In genomic region chr22:48897638-48897954, GRCh38 we compare ENCODE assay signal across 21 cellular contexts.
DNase-seq lines count a peak whose midpoint lies in the region; ATAC-seq and TF ChIP-seq lines count a peak whose summit lies in the region.
"Had no signal": no experiment of that assay in that cellular context is flagged by ENCODE, and none has a peak within 500 bp of the region (broad histone marks: within the 10 kb centered on the region; RNA-seq: fewer than 3 reads in every experiment).

No MANE protein-coding gene starts in this region.

- no peak overlapping the region for H3K4me3 Mint-ChIP-seq in activated naive CD4-positive, alpha-beta T cell treated with anti-CD3 and anti-CD28 coated beads, Interleukin-2, amount 10 ng/mL, durations not matched to agents 7 days and 5 days
- H3K4me3 Mint-ChIP-seq: CD4-positive, CD25-positive, alpha-beta regulatory T cell; HFFc6 had no signal

- no peaks in the 10 kb centered on the region for H3K27me3 ChIP-seq in aorta (ENCODE audit: control insufficient read depth in 1 of 2, insufficient read depth in 2 of 2, low read length in 1 of 2)
- no peaks in the 10 kb centered on the region for H3K27me3 ChIP-seq in gastrocnemius medialis
- H3K27me3 ChIP-seq in smooth muscle cell (ENCODE audit: low read depth) = no peaks in the 10 kb centered on the region

- no peaks in the 10 kb centered on the region for H3K36me3 ChIP-seq in aorta (ENCODE audit: control insufficient read depth in 1 of 2, insufficient read depth in 2 of 2, low read length in 1 of 2)
- no peaks in the 10 kb centered on the region for H3K36me3 ChIP-seq in gastrocnemius medialis
- no peaks in the 10 kb centered on the region for H3K36me3 ChIP-seq in smooth muscle cell (ENCODE audit: low read depth)

- no peak overlapping the region for H3K27ac Mint-ChIP-seq in activated naive CD4-positive, alpha-beta T cell treated with anti-CD3 and anti-CD28 coated beads, Interleukin-2, amount 10 ng/mL, durations not matched to agents 7 days and 5 days
- H3K27ac Mint-ChIP-seq: CD4-positive, CD25-positive, alpha-beta regulatory T cell; HFFc6 had no signal

- CTCF ChIA-PET in activated naive CD4-positive, alpha-beta T cell treated with anti-CD3 and anti-CD28 coated beads, Interleukin-2, amount 10 ng/mL, durations not matched to agents 7 days and 5 days (lab: Charles Lee) = no interaction called here

- TF ChIP-seq POLR2A in gastrocnemius medialis (IDR thresholded peaks at IDR 0.05) = no peak

- H3F3A ChIP-seq in smooth muscle cell (ENCODE audit: low read depth) = no peaks in the 10 kb centered on the region

- H3K27ac ChIP-seq in coronary artery = no peak overlapping the region
- H3K27ac ChIP-seq in aorta (ENCODE audit: low read depth in 1 of 2, low read length in 2 of 2) = no peak overlapping the region
- no peak overlapping the region for H3K27ac ChIP-seq in gastrocnemius medialis
- no peak overlapping the region for H3K27ac ChIP-seq in smooth muscle cell (ENCODE audit: low read depth)

- H2AFZ ChIP-seq in smooth muscle cell (ENCODE audit: low read depth) = no peak overlapping the region

- intact Hi-C loops in sciatic nerve (cut with DNase I) = no loop called here
- intact Hi-C loops in aorta (cut with DNase I) = no loop called here
- intact Hi-C loops in gastrocnemius medialis (cut with DNase I; ENCODE audit: low total_unique reads) = no loop called here

- H3K9me3 ChIP-seq in aorta (ENCODE audit: control insufficient read depth, low read length) = no peaks in the 10 kb centered on the region
- H3K9me3 ChIP-seq in gastrocnemius medialis = no peaks in the 10 kb centered on the region
- H3K9me3 ChIP-seq in smooth muscle cell (replicated peaks; ENCODE audit: low read depth) = no peaks in the 10 kb centered on the region

- H3K4me1 Mint-ChIP-seq in activated naive CD4-positive, alpha-beta T cell treated with anti-CD3 and anti-CD28 coated beads, Interleukin-2, amount 10 ng/mL, durations not matched to agents 7 days and 5 days = no peaks in the 10 kb centered on the region
- H3K4me1 Mint-ChIP-seq: CD4-positive, CD25-positive, alpha-beta regulatory T cell had no signal

- H3K4me3 ChIP-seq in coronary artery (no peak overlapping the region), aorta (ENCODE audit: low read length in 2 of 2) (no peak overlapping the region), gastrocnemius medialis (no peak overlapping the region), smooth muscle cell (no peak overlapping the region)
- H3K4me3 ChIP-seq: GM12878 had no signal

- ATAC-seq in sciatic nerve = no peak
- peak; percentile 4 for ATAC-seq in aorta (ENCODE audit: low FRiP score)
- ATAC-seq in GM18870 (IDR thresholded peaks at IDR 0.05; ENCODE audit: unreplicated experiment) = no peak
- ATAC-seq in gastrocnemius medialis = no peak
- ATAC-seq: GM12878, Panc1 had no signal

- TF ChIP-seq CTCF in coronary artery (IDR thresholded peaks at IDR 0.05) (no peak), gastrocnemius medialis (IDR thresholded peaks at IDR 0.05 in 4 of 5, conservative IDR thresholded peaks at IDR 0.05 in 1 of 5) (no peak), smooth muscle cell (IDR thresholded peaks at IDR 0.05; ENCODE audit: borderline replicate concordance, insufficient read depth, poor library complexity, severe bottlenecking) (no peak)

- in situ Hi-C loops in gastrocnemius medialis (cut with MboI; ENCODE audit: low sequenced_read_pairs in 4 of 4) = no loop called here

- no peaks in the 10 kb centered on the region for H3K9me3 Mint-ChIP-seq in activated naive CD4-positive, alpha-beta T cell treated with anti-CD3 and anti-CD28 coated beads, Interleukin-2, amount 10 ng/mL, durations not matched to agents 7 days and 5 days
- H3K9me3 Mint-ChIP-seq: CD4-positive, CD25-positive, alpha-beta regulatory T cell had no signal

- no peaks in the 10 kb centered on the region for H3K27me3 Mint-ChIP-seq in activated naive CD4-positive, alpha-beta T cell treated with anti-CD3 and anti-CD28 coated beads, Interleukin-2, amount 10 ng/mL, durations not matched to agents 7 days and 5 days
- H3K27me3 Mint-ChIP-seq: CD4-positive, CD25-positive, alpha-beta regulatory T cell had no signal

- no peaks in the 10 kb centered on the region for H3K36me3 Mint-ChIP-seq in activated naive CD4-positive, alpha-beta T cell treated with anti-CD3 and anti-CD28 coated beads, Interleukin-2, amount 10 ng/mL, durations not matched to agents 7 days and 5 days
- H3K36me3 Mint-ChIP-seq: CD4-positive, CD25-positive, alpha-beta regulatory T cell had no signal

- no peaks in the 10 kb centered on the region for H4K20me1 ChIP-seq in smooth muscle cell (ENCODE audit: low read depth)

- no peaks in the 10 kb centered on the region for H3K79me2 ChIP-seq in smooth muscle cell (ENCODE audit: low read depth)

- no peak overlapping the region for H3K4me2 ChIP-seq in smooth muscle cell

- H3K4me1 ChIP-seq in aorta (ENCODE audit: control insufficient read depth in 1 of 2, insufficient read depth in 2 of 2, low read length in 2 of 2) = no peaks in the 10 kb centered on the region
- no peaks in the 10 kb centered on the region for H3K4me1 ChIP-seq in gastrocnemius medialis
- no peaks in the 10 kb centered on the region for H3K4me1 ChIP-seq in smooth muscle cell (ENCODE audit: low read depth)

- 87 to 91% methylated on average over 6 of the region's 6 CpGs for WGBS in aorta, 2 donors
- 90% methylated on average over 6 of the region's 6 CpGs for WGBS in smooth muscle cell (ENCODE audit: low lambda C conversion rate)

- DNase-seq in activated naive CD4-positive, alpha-beta T cell treated with anti-CD3 and anti-CD28 coated beads, Interleukin-2, amount 10 ng/mL, durations not matched to agents 7 days and 5 days = peak; percentile 6
- no peak for DNase-seq in activated naive CD4-positive, alpha-beta T cell treated with anti-CD3 and anti-CD28 coated beads, Interleukin-2, amount 50 U/mL, for 16 hours
- DNase-seq in coronary artery (ENCODE audit: low spot score) = peak; percentile 63
- peak; percentile 48 for DNase-seq in sciatic nerve (ENCODE audit: low spot score)
- DNase-seq in aorta = no peak
- no peak for DNase-seq in gastrocnemius medialis
- DNase-seq in smooth muscle cell (lab: John Stamatoyannopoulos, UW; ENCODE audit: unreplicated experiment) = no peak
- DNase-seq: CD4-positive, CD25-positive, alpha-beta regulatory T cell; DND-41; HFFc6; Karpas-422; MV-4-11; NCI-H2029 treated with DMSO at 0.1 percent for 48 hours; NCI-H2171; NCI-H345; NCI-H524; NCI-H774; NK-92 treated with Interleukin-12 subunit alpha and Interleukin-12 subunit beta, amount 100 ng/mL, for 24 hours had no signal

- no peak overlapping the region for H3K9ac ChIP-seq in smooth muscle cell (ENCODE audit: low read depth)

Comparison
In these comparisons a context has a peak if more than half of its experiments do, and no peak if none do; other contexts are left out.
1. DNase-seq: peak in activated naive CD4-positive, alpha-beta T cell treated with anti-CD3 and anti-CD28 coated beads, Interleukin-2, amount 10 ng/mL, durations not matched to agents 7 days and 5 days (single experiment), coronary artery (single experiment) and sciatic nerve (single experiment); none in activated naive CD4-positive, alpha-beta T cell treated with anti-CD3 and anti-CD28 coated beads, Interleukin-2, amount 50 U/mL, for 16 hours (single experiment), aorta (0 of 2), gastrocnemius medialis (0 of 2) and smooth muscle cell (single experiment).